Comparison of ENCODE assay signal across 32 cellular contexts in genomic region chrX:74369666-74370065, GRCh38. TPM values are rescaled to one million over a fixed set of nuclear protein-coding genes. Genes with fewer than 3 reads are reported as not detected.
"Had no signal": no experiment of that assay in that cellular context is flagged by ENCODE, and none has a peak within 500 bp of the region (broad histone marks: within the 10 kb centered on the region; RNA-seq: fewer than 3 reads in every experiment).

No MANE protein-coding gene starts in this region.

- H3K27me3 ChIP-seq: body of pancreas, esophagus muscularis mucosa, foreskin keratinocyte, gastrocnemius medialis had no signal

- H3K9me3 Mint-ChIP-seq: activated B cell treated with CpG ODN at 0.5 μM for 24 hours; activated CD8-positive, alpha-beta T cell treated with anti-CD3 and anti-CD28 coated beads for 36 hours; activated naive CD4-positive, alpha-beta T cell treated with anti-CD3 and anti-CD28 coated beads, Interleukin-2, amount 10 ng/mL, durations not matched to agents 7 days and 5 days; activated naive CD4-positive, alpha-beta T cell treated with anti-CD3 and anti-CD28 coated beads, Interleukin-2, amount 50 U/mL, for 72 hours; activated T-cell treated with anti-CD3 and anti-CD28 coated beads, Interleukin-2, amount 50 U/mL, for 4 hours; activated T-helper 2 cell treated with anti-CD3 and anti-CD28 coated beads, Interferon-gamma antibody, Interleukin-2, Interleukin-4, amounts not matched to agents 10 μg/mL and 5 μg/mL and 100 μg/mL, durations not matched to agents 14 hours and 24 hours and 36 hours; effector memory CD8-positive, alpha-beta T cell; T-helper 2 cell treated with Interferon-gamma antibody and Interleukin-4, amounts not matched to agents 5 μg/mL and 100 μg/mL, for 36 hours had no signal

- H3K9me3 ChIP-seq: body of pancreas, esophagus muscularis mucosa, gastrocnemius medialis, heart left ventricle had no signal

- H3K36me3 Mint-ChIP-seq: activated naive CD4-positive, alpha-beta T cell treated with anti-CD3 and anti-CD28 coated beads, Interleukin-2, amount 10 ng/mL, durations not matched to agents 7 days and 5 days; activated naive CD4-positive, alpha-beta T cell treated with anti-CD3 and anti-CD28 coated beads, Interleukin-2, amount 50 U/mL, for 72 hours had no signal

- ATAC-seq: activated CD4-positive, CD25-positive, alpha-beta regulatory T cell treated with anti-CD3 and anti-CD28 coated beads, Interleukin-2, amount 50 U/mL, for 24 hours; activated CD8-positive, alpha-beta T cell treated with anti-CD3 and anti-CD28 coated beads for 36 hours; activated naive CD4-positive, alpha-beta T cell treated with anti-CD3 and anti-CD28 coated beads, Interleukin-2, amount 50 U/mL, for 72 hours; activated T-cell treated with anti-CD3 and anti-CD28 coated beads, Interleukin-2, amount 50 U/mL, for 4 hours; body of pancreas; effector memory CD8-positive, alpha-beta T cell; foreskin keratinocyte; gastrocnemius medialis; heart left ventricle; T-helper 17 cell had no signal

- H3K36me3 ChIP-seq: esophagus muscularis mucosa, gastrocnemius medialis, heart left ventricle, WERI-Rb-1 had no signal

- H3K4me1 ChIP-seq: body of pancreas, esophagus muscularis mucosa, foreskin keratinocyte, gastrocnemius medialis, heart left ventricle had no signal

- H3K27me3 Mint-ChIP-seq: activated B cell treated with CpG ODN at 0.5 μM for 24 hours; activated naive CD4-positive, alpha-beta T cell treated with anti-CD3 and anti-CD28 coated beads, Interleukin-2, amount 10 ng/mL, durations not matched to agents 7 days and 5 days; effector memory CD8-positive, alpha-beta T cell; T-helper 17 cell had no signal

- DNase-seq: activated B cell treated with CpG ODN at 0.5 μM for 24 hours; activated CD4-positive, alpha-beta T cell treated with anti-CD3 and anti-CD28 coated beads for 48 hours; activated CD4-positive, alpha-beta T cell treated with anti-CD3 and anti-CD28 coated beads, Interleukin-2, amount 50 U/mL, for 1 hour; activated CD4-positive, alpha-beta T cell treated with anti-CD3 and anti-CD28 coated beads, Interleukin-2, amount 50 U/mL, for 48 hours; activated CD8-positive, alpha-beta memory T cell treated with anti-CD3 and anti-CD28 coated beads for 24 hours; activated CD8-positive, alpha-beta T cell treated with anti-CD3 and anti-CD28 coated beads for 36 hours; activated effector memory CD4-positive, alpha-beta T cell treated with anti-CD3 and anti-CD28 coated beads, Interleukin-2, amount 50 U/mL, for 16 hours; activated naive CD4-positive, alpha-beta T cell; activated naive CD4-positive, alpha-beta T cell treated with anti-CD3 and anti-CD28 coated beads, Interleukin-2, amount 10 ng/mL, durations not matched to agents 7 days and 5 days; activated T-cell treated with anti-CD3 and anti-CD28 coated beads, Interleukin-2, amount 50 U/mL, for 4 hours; amniotic stem cell; anterior cingulate cortex; body of pancreas; caudate nucleus; cortex of kidney; dermis blood vessel endothelial cell; effector CD4-positive, alpha-beta T cell; effector memory CD8-positive, alpha-beta T cell; erythroblast; foreskin keratinocyte; gastrocnemius medialis; glutamatergic neuron; heart left ventricle; T-helper 1 cell; T-helper 17 cell; T1000; WERI-Rb-1 had no signal

- H3K4me3 ChIP-seq: body of pancreas, esophagus muscularis mucosa, gastrocnemius medialis, heart left ventricle had no signal

- H3K27ac Mint-ChIP-seq: activated B cell treated with CpG ODN at 0.5 μM for 24 hours; activated CD8-positive, alpha-beta T cell treated with anti-CD3 and anti-CD28 coated beads for 36 hours; activated naive CD4-positive, alpha-beta T cell treated with anti-CD3 and anti-CD28 coated beads, Interleukin-2, amount 10 ng/mL, durations not matched to agents 7 days and 5 days; activated naive CD4-positive, alpha-beta T cell treated with anti-CD3 and anti-CD28 coated beads, Interleukin-2, amount 50 U/mL, for 72 hours; activated T-helper 2 cell treated with anti-CD3 and anti-CD28 coated beads, Interferon-gamma antibody, Interleukin-2, Interleukin-4, amounts not matched to agents 10 μg/mL and 5 μg/mL and 100 μg/mL, durations not matched to agents 14 hours and 24 hours and 36 hours; effector memory CD8-positive, alpha-beta T cell; T-helper 17 cell; T-helper 2 cell treated with Interferon-gamma antibody and Interleukin-4, amounts not matched to agents 5 μg/mL and 100 μg/mL, for 36 hours had no signal

- H3K27ac ChIP-seq: body of pancreas, esophagus muscularis mucosa, foreskin keratinocyte, gastrocnemius medialis, heart left ventricle, WERI-Rb-1 had no signal

- H3K4me1 Mint-ChIP-seq: activated B cell treated with CpG ODN at 0.5 μM for 24 hours; activated naive CD4-positive, alpha-beta T cell treated with anti-CD3 and anti-CD28 coated beads, Interleukin-2, amount 10 ng/mL, durations not matched to agents 7 days and 5 days; T-helper 17 cell had no signal

- H3K4me3 Mint-ChIP-seq: activated B cell treated with CpG ODN at 0.5 μM for 24 hours; activated CD8-positive, alpha-beta T cell treated with anti-CD3 and anti-CD28 coated beads for 36 hours; activated naive CD4-positive, alpha-beta T cell treated with anti-CD3 and anti-CD28 coated beads, Interleukin-2, amount 10 ng/mL, durations not matched to agents 7 days and 5 days; activated T-cell treated with anti-CD3 and anti-CD28 coated beads, Interleukin-2, amount 50 U/mL, for 4 hours; effector memory CD8-positive, alpha-beta T cell; T-helper 17 cell; T-helper 2 cell treated with Interferon-gamma antibody and Interleukin-4, amounts not matched to agents 5 μg/mL and 100 μg/mL, for 36 hours had no signal

RNA-seq across cellular contexts. Expression of gene SLC16A2, which starts 51.6 kb away (rescaled TPM):
- total RNA-seq: activated B cell treated with CpG ODN at 0.5 μM for 24 hours had no signal
